1 cellular context compared by ENCODE assay signal in genomic region chr16:75083826-75084225, GRCh38.
TF ChIP-seq lines count a peak whose summit lies in the region.

No MANE protein-coding gene starts in this region.

TF ChIP-seq in GM23338, 12 proteins besides CTCF, POLR2A, EP300 and RAD21:
- TF ChIP-seq ZNF331 (CRISPR knock-in tag; IDR thresholded peaks at IDR 0.05; ENCODE audit: low read depth) (no peak), JUNB (IDR thresholded peaks at IDR 0.05; ENCODE audit: unreplicated experiment) (no peak), STAT1 (IDR thresholded peaks at IDR 0.05; ENCODE audit: unreplicated experiment) (no peak), CREB1 (CRISPR knock-in tag; IDR thresholded peaks at IDR 0.05; ENCODE audit: low read depth) (no peak), POLR2AphosphoS5 (IDR thresholded peaks at IDR 0.05; ENCODE audit: low read depth) (no peak), EZH2phosphoT487 (IDR thresholded peaks at IDR 0.05; ENCODE audit: unreplicated experiment) (no peak), NANOG (IDR thresholded peaks at IDR 0.05; ENCODE audit: borderline replicate concordance) (no peak), ETS1 (IDR thresholded peaks at IDR 0.05) (no peak), REST (IDR thresholded peaks at IDR 0.05; ENCODE audit: unreplicated experiment) (no peak), EZH2 (IDR thresholded peaks at IDR 0.05; ENCODE audit: low read depth, unreplicated experiment) (no peak), ZNF114 (CRISPR knock-in tag; IDR thresholded peaks at IDR 0.05) (no peak)
- TF ChIP-seq, protein P1, sequence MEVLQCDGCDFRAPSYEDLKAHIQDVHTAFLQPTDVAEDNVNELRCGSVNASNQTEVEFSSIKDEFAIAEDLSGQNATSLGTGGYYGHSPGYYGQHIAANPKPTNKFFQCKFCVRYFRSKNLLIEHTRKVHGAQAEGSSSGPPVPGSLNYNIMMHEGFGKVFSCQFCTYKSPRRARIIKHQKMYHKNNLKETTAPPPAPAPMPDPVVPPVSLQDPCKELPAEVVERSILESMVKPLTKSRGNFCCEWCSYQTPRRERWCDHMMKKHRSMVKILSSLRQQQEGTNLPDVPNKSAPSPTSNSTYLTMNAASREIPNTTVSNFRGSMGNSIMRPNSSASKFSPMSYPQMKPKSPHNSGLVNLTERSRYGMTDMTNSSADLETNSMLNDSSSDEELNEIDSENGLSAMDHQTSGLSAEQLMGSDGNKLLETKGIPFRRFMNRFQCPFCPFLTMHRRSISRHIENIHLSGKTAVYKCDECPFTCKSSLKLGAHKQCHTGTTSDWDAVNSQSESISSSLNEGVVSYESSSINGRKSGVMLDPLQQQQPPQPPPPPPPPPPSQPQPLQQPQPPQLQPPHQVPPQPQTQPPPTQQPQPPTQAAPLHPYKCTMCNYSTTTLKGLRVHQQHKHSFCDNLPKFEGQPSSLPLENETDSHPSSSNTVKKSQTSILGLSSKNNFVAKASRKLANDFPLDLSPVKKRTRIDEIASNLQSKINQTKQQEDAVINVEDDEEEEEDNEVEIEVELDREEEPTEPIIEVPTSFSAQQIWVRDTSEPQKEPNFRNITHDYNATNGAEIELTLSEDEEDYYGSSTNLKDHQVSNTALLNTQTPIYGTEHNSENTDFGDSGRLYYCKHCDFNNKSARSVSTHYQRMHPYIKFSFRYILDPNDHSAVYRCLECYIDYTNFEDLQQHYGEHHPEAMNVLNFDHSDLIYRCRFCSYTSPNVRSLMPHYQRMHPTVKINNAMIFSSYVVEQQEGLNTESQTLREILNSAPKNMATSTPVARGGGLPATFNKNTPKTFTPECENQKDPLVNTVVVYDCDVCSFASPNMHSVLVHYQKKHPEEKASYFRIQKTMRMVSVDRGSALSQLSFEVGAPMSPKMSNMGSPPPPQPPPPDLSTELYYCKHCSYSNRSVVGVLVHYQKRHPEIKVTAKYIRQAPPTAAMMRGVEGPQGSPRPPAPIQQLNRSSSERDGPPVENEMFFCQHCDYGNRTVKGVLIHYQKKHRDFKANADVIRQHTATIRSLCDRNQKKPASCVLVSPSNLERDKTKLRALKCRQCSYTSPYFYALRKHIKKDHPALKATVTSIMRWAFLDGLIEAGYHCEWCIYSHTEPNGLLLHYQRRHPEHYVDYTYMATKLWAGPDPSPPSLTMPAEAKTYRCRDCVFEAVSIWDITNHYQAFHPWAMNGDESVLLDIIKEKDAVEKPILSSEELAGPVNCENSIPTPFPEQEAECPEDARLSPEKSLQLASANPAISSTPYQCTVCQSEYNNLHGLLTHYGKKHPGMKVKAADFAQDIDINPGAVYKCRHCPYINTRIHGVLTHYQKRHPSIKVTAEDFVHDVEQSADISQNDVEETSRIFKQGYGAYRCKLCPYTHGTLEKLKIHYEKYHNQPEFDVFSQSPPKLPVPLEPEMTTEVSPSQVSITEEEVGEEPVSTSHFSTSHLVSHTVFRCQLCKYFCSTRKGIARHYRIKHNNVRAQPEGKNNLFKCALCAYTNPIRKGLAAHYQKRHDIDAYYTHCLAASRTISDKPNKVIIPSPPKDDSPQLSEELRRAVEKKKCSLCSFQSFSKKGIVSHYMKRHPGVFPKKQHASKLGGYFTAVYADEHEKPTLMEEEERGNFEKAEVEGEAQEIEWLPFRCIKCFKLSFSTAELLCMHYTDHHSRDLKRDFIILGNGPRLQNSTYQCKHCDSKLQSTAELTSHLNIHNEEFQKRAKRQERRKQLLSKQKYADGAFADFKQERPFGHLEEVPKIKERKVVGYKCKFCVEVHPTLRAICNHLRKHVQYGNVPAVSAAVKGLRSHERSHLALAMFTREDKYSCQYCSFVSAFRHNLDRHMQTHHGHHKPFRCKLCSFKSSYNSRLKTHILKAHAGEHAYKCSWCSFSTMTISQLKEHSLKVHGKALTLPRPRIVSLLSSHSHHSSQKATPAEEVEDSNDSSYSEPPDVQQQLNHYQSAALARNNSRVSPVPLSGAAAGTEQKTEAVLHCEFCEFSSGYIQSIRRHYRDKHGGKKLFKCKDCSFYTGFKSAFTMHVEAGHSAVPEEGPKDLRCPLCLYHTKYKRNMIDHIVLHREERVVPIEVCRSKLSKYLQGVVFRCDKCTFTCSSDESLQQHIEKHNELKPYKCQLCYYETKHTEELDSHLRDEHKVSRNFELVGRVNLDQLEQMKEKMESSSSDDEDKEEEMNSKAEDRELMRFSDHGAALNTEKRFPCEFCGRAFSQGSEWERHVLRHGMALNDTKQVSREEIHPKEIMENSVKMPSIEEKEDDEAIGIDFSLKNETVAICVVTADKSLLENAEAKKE (CRISPR knock-in tag; IDR thresholded peaks at IDR 0.05) = no peak
